30 cellular contexts compared by ENCODE assay signal in genomic region chr15:68003297-68003696, GRCh38.
"Had no signal": no experiment of that assay in that cellular context is flagged by ENCODE, and none has a peak within 500 bp of the region (broad histone marks: within the 10 kb centered on the region; RNA-seq: fewer than 3 reads in every experiment).

No MANE protein-coding gene starts in this region.

- H3K4me1 Mint-ChIP-seq: natural killer cell; neural progenitor cell; stimulated activated memory B cell treated with anti-CD40 and anti-IgM and Interleukin-4, amounts not matched to agents 10 μg/mL and 1 μg/mL and 100 μg/mL, for 72 hours; stimulated activated naive CD8-positive, alpha-beta T cell treated with anti-CD3 and anti-CD28 coated beads, Interleukin-15, amount 100 ng/mL, for 72 hours had no signal

- H3K27ac Mint-ChIP-seq: natural killer cell; nephron; neural progenitor cell; progenitor cell of endocrine pancreas; stimulated activated memory B cell treated with anti-CD40 and anti-IgM and Interleukin-4, amounts not matched to agents 10 μg/mL and 1 μg/mL and 100 μg/mL, for 72 hours; stimulated activated naive CD8-positive, alpha-beta T cell treated with anti-CD3 and anti-CD28 coated beads, Interleukin-15, amount 100 ng/mL, for 72 hours had no signal

- H3K36me3 Mint-ChIP-seq: natural killer cell had no signal

- H3K4me2 ChIP-seq: neural progenitor cell, smooth muscle cell had no signal

- H3K79me2 ChIP-seq: parathyroid adenoma had no signal

- H3K4me3 ChIP-seq: neural progenitor cell, ovary, psoas muscle, skin epidermis, smooth muscle cell, spleen, suprapubic skin, testis, tibial artery, transverse colon, upper lobe of left lung, vagina had no signal

- H3K27me3 ChIP-seq: neural progenitor cell, ovary, suprapubic skin, testis, tibial artery, transverse colon, upper lobe of left lung, vagina had no signal

- ATAC-seq: natural killer cell; psoas muscle; right cardiac atrium; sciatic nerve; stimulated activated memory B cell treated with anti-CD40 and anti-IgM and Interleukin-4, amounts not matched to agents 10 μg/mL and 1 μg/mL and 100 μg/mL, for 72 hours; stimulated activated naive CD8-positive, alpha-beta T cell treated with anti-CD3 and anti-CD28 coated beads, Interleukin-15, amount 100 ng/mL, for 72 hours; stimulated activated naive CD8-positive, alpha-beta T cell treated with anti-CD3 and anti-CD28 coated beads, Interleukin-15, Interleukin-2, amounts not matched to agents 100 U/mL and 50 U/mL, for 24 hours had no signal

- H3K36me3 ChIP-seq: neural progenitor cell, ovary, spleen, suprapubic skin, tibial artery, transverse colon, upper lobe of left lung, vagina had no signal

- H3K4me3 Mint-ChIP-seq: natural killer cell; nephron; neural progenitor cell; stimulated activated memory B cell treated with anti-CD40 and anti-IgM and Interleukin-4, amounts not matched to agents 10 μg/mL and 1 μg/mL and 100 μg/mL, for 72 hours; stimulated activated naive CD8-positive, alpha-beta T cell treated with anti-CD3 and anti-CD28 coated beads, Interleukin-15, amount 100 ng/mL, for 72 hours had no signal

- H2AFZ ChIP-seq: neural progenitor cell, parathyroid adenoma had no signal

- DNase-seq: natural killer cell; occipital lobe; ovary; posterior cingulate gyrus; psoas muscle; right cardiac atrium; spleen; stimulated activated CD4-positive, alpha-beta T cell treated with anti-CD3 and anti-CD28 coated beads, Interleukin-12 subunit alpha, Interleukin-12 subunit beta, amount 100 ng/mL, for 4 hours; stimulated activated CD4-positive, alpha-beta T cell treated with anti-CD3 and anti-CD28 coated beads, Interleukin-1b, Interleukin-23, amount 100 ng/mL, for 48 hours; stimulated activated CD4-positive, alpha-beta T cell treated with anti-CD3 and anti-CD28 coated beads, Interleukin-4, amount 100 ng/mL, for 1 hour; stimulated activated CD4-positive, alpha-beta T cell treated with anti-CD3 and anti-CD28 coated beads, Interleukin-4, amount 100 ng/mL, for 4 hours; stimulated activated CD8-positive, alpha-beta memory T cell treated with anti-CD3 and anti-CD28 coated beads, Interleukin-4, amount 100 ng/mL, for 48 hours; stimulated activated naive CD4-positive, alpha-beta T cell; stimulated activated naive CD8-positive, alpha-beta T cell treated with anti-CD3 and anti-CD28 coated beads, Interleukin-15, amount 100 ng/mL, for 72 hours; stimulated activated naive CD8-positive, alpha-beta T cell treated with anti-CD3 and anti-CD28 coated beads, Interleukin-15, Interleukin-2, amounts not matched to agents 100 U/mL and 50 U/mL, for 24 hours; substantia nigra; testis; tibial artery; transverse colon; upper lobe of left lung had no signal

- H3K27me3 Mint-ChIP-seq: progenitor cell of endocrine pancreas; stimulated activated memory B cell treated with anti-CD40 and anti-IgM and Interleukin-4, amounts not matched to agents 10 μg/mL and 1 μg/mL and 100 μg/mL, for 72 hours; stimulated activated naive CD8-positive, alpha-beta T cell treated with anti-CD3 and anti-CD28 coated beads, Interleukin-15, amount 100 ng/mL, for 72 hours had no signal

- H3K27ac ChIP-seq: neural progenitor cell, ovary, parathyroid adenoma, psoas muscle, skin epidermis, spleen, suprapubic skin, testis, tibial artery, transverse colon, upper lobe of left lung, vagina had no signal

- H3K4me1 ChIP-seq: neural progenitor cell, psoas muscle had no signal
